ENCODE assay signal across 21 cellular contexts in genomic region chr11:128964463-128964930, GRCh38. TPM values are rescaled to one million over a fixed set of nuclear protein-coding genes. Genes with fewer than 3 reads are reported as not detected.
A peak's percentile ranks its signal among the peaks of the same experiment; 100 is the strongest.
DNase-seq lines count a peak whose midpoint lies in the region; ATAC-seq, FAIRE-seq and TF ChIP-seq lines count a peak whose summit lies in the region.
"Had no signal": no experiment of that assay in that cellular context is flagged by ENCODE, and none has a peak within 500 bp of the region (broad histone marks: within the 10 kb centered on the region; RNA-seq: fewer than 3 reads in every experiment).

No MANE protein-coding gene starts in this region.

- CTCF ChIA-PET in activated CD4-positive, alpha-beta memory T cell treated with anti-CD3 and anti-CD28 coated beads, Interleukin-2, amount 10 ng/mL, durations not matched to agents 7 days and 5 days (lab: Charles Lee) = interaction anchor here (1.1 kb wide), 2 partner anchors 79 to 806 kb away, joined by 3 to 8 read pairs; no protein-coding TSS in a partner anchor
- CTCF ChIA-PET in activated CD4-positive, alpha-beta memory T cell treated with anti-CD3 and anti-CD28 coated beads for 36 hours (lab: Charles Lee) = interaction anchor here (1.5 kb wide), 1 partner anchor 80 kb away, joined by 10 read pairs; no protein-coding TSS in a partner anchor

- H3K36me3 Mint-ChIP-seq in activated CD4-positive, alpha-beta memory T cell treated with anti-CD3 and anti-CD28 coated beads, Interleukin-2, amount 10 ng/mL, durations not matched to agents 7 days and 5 days (ENCODE audit: low read depth) = peaks cover 2% of the 10 kb centered on the region
- no peaks in the 10 kb centered on the region for H3K36me3 Mint-ChIP-seq in activated CD4-positive, alpha-beta memory T cell treated with anti-CD3 and anti-CD28 coated beads for 36 hours
- H3K36me3 Mint-ChIP-seq: activated naive CD4-positive, alpha-beta T cell treated with anti-CD3 and anti-CD28 coated beads, Interleukin-2, amount 50 U/mL, for 24 hours had no signal

- no peak for DNase-seq in activated CD4-positive, alpha-beta memory T cell treated with anti-CD3 and anti-CD28 coated beads, Interleukin-2, amount 10 ng/mL, durations not matched to agents 7 days and 5 days
- no peak for DNase-seq in activated CD4-positive, alpha-beta memory T cell treated with anti-CD3 and anti-CD28 coated beads for 36 hours
- DNase-seq in dermis blood vessel endothelial cell = peak; percentile 86
- peak; percentile 56 for DNase-seq in pulmonary artery endothelial cell (ENCODE audit: low read depth, low spot score)
- DNase-seq in aorta = no peak
- no peak for DNase-seq in NOMO-1 treated with DMSO at 0.1 percent for 48 hours (lab: John Stamatoyannopoulos, UW; ENCODE audit: unreplicated experiment)
- no peak for DNase-seq in frontal cortex (ENCODE audit: low spot score in 2 of 2)
- DNase-seq: brain microvascular endothelial cell; Caco-2; kidney; midbrain; NCI-H1436 treated with DMSO at 0.1 percent for 48 hours; NCI-H774; nucleus accumbens; sigmoid colon; stimulated activated CD4-positive, alpha-beta T cell treated with anti-CD3 and anti-CD28 coated beads, Interleukin-2, amount 100 ng/mL, for 24 hours had no signal

- H3K4me3 ChIP-seq in aorta (ENCODE audit: low read length in 2 of 2) = no peak overlapping the region
- H3K4me3 ChIP-seq: sigmoid colon had no signal

- H3K4me1 ChIP-seq in aorta (ENCODE audit: control insufficient read depth in 1 of 2, insufficient read depth in 2 of 2, low read length in 2 of 2) = no peaks in the 10 kb centered on the region
- H3K4me1 ChIP-seq: Caco-2, sigmoid colon had no signal

- peaks cover 3% of the 10 kb centered on the region for H3K27me3 Mint-ChIP-seq in activated CD4-positive, alpha-beta memory T cell treated with anti-CD3 and anti-CD28 coated beads, Interleukin-2, amount 10 ng/mL, durations not matched to agents 7 days and 5 days
- H3K27me3 Mint-ChIP-seq in activated CD4-positive, alpha-beta memory T cell treated with anti-CD3 and anti-CD28 coated beads for 36 hours = peaks cover 2% of the 10 kb centered on the region
- H3K27me3 Mint-ChIP-seq: activated naive CD4-positive, alpha-beta T cell treated with anti-CD3 and anti-CD28 coated beads, Interleukin-2, amount 50 U/mL, for 24 hours had no signal

- ATAC-seq in aorta (ENCODE audit: low FRiP score) = no peak

- H3K9me3 ChIP-seq in aorta (ENCODE audit: control insufficient read depth, low read length) = no peaks in the 10 kb centered on the region
- H3K9me3 ChIP-seq: Caco-2, sigmoid colon had no signal

- POLR2A ChIA-PET in activated CD4-positive, alpha-beta memory T cell treated with anti-CD3 and anti-CD28 coated beads, Interleukin-2, amount 10 ng/mL, durations not matched to agents 7 days and 5 days (lab: Charles Lee) = no interaction called here
- POLR2A ChIA-PET in activated CD4-positive, alpha-beta memory T cell treated with anti-CD3 and anti-CD28 coated beads for 36 hours (lab: Charles Lee) = no interaction called here

- H3K27ac Mint-ChIP-seq in activated CD4-positive, alpha-beta memory T cell treated with anti-CD3 and anti-CD28 coated beads, Interleukin-2, amount 10 ng/mL, durations not matched to agents 7 days and 5 days = peak overlapping the region; percentile 76
- H3K27ac Mint-ChIP-seq in activated CD4-positive, alpha-beta memory T cell treated with anti-CD3 and anti-CD28 coated beads for 36 hours = no peak overlapping the region

- H3K4me3 Mint-ChIP-seq in activated CD4-positive, alpha-beta memory T cell treated with anti-CD3 and anti-CD28 coated beads, Interleukin-2, amount 10 ng/mL, durations not matched to agents 7 days and 5 days = no peak overlapping the region
- no peak overlapping the region for H3K4me3 Mint-ChIP-seq in activated CD4-positive, alpha-beta memory T cell treated with anti-CD3 and anti-CD28 coated beads for 36 hours
- H3K4me3 Mint-ChIP-seq: activated naive CD4-positive, alpha-beta T cell treated with anti-CD3 and anti-CD28 coated beads, Interleukin-2, amount 50 U/mL, for 24 hours had no signal

- FAIRE-seq in frontal cortex (lab: Jason Lieb, UNC) = no peak

- H3K27ac ChIP-seq in aorta (ENCODE audit: low read depth in 1 of 2, low read length in 2 of 2) = no peak overlapping the region
- H3K27ac ChIP-seq: brain microvascular endothelial cell, sigmoid colon, VCaP had no signal

- H3K27me3 ChIP-seq in aorta (ENCODE audit: control insufficient read depth in 1 of 2, insufficient read depth in 2 of 2, low read length in 1 of 2) = no peaks in the 10 kb centered on the region
- H3K27me3 ChIP-seq: brain microvascular endothelial cell, sigmoid colon had no signal

- no peak for TF ChIP-seq RAD21 in Ishikawa (IDR thresholded peaks at IDR 0.05; ENCODE audit: low read depth)

- peaks cover 45% of the 10 kb centered on the region for H3K4me1 Mint-ChIP-seq in activated CD4-positive, alpha-beta memory T cell treated with anti-CD3 and anti-CD28 coated beads, Interleukin-2, amount 10 ng/mL, durations not matched to agents 7 days and 5 days
- peaks cover 29% of the 10 kb centered on the region for H3K4me1 Mint-ChIP-seq in activated CD4-positive, alpha-beta memory T cell treated with anti-CD3 and anti-CD28 coated beads for 36 hours (ENCODE audit: low read depth)

- no peaks in the 10 kb centered on the region for H3K9me3 Mint-ChIP-seq in activated CD4-positive, alpha-beta memory T cell treated with anti-CD3 and anti-CD28 coated beads, Interleukin-2, amount 10 ng/mL, durations not matched to agents 7 days and 5 days
- H3K9me3 Mint-ChIP-seq in activated CD4-positive, alpha-beta memory T cell treated with anti-CD3 and anti-CD28 coated beads for 36 hours = no peaks in the 10 kb centered on the region
- H3K9me3 Mint-ChIP-seq: activated naive CD4-positive, alpha-beta T cell treated with anti-CD3 and anti-CD28 coated beads, Interleukin-2, amount 50 U/mL, for 24 hours had no signal

- H3K36me3 ChIP-seq in aorta (ENCODE audit: control insufficient read depth in 1 of 2, insufficient read depth in 2 of 2, low read length in 1 of 2) = peaks cover 0 to 2% of the 10 kb centered on the region in 2 donors

- 88 to 91% methylated on average over 7 of the region's 7 CpGs for WGBS in aorta, 2 donors

- TF ChIP-seq EP300 in Ishikawa (IDR thresholded peaks at IDR 0.05; ENCODE audit: borderline replicate concordance) = no peak; the same call in 1 of the 2 replicates

- intact Hi-C loops in activated CD4-positive, alpha-beta memory T cell treated with anti-CD3 and anti-CD28 coated beads for 36 hours (cut with micrococcal nuclease) = loop anchor here (5.0 to 10.0 kb wide), 2 partner anchors 368 to 810 kb away; no protein-coding TSS in a partner anchor
- intact Hi-C loops in aorta (cut with DNase I) = no loop called here

TF ChIP-seq in Ishikawa, 13 proteins besides CTCF, POLR2A, EP300 and RAD21:
- TF ChIP-seq, protein P1, sequence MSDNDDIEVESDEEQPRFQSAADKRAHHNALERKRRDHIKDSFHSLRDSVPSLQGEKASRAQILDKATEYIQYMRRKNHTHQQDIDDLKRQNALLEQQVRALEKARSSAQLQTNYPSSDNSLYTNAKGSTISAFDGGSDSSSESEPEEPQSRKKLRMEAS (IDR thresholded peaks at IDR 0.05) = peak; percentile 41; the same call in 1 of the 2 replicates
- TF ChIP-seq TAF1 (IDR thresholded peaks at IDR 0.05; ENCODE audit: low read depth) (no peak), NFIC (IDR thresholded peaks at IDR 0.05) (peak; percentile 52)
TF ChIP-seq in Ishikawa: peak in this region for 2.

RNA-seq across cellular contexts. Expression of gene TP53AIP1, which starts 21.8 kb away (rescaled TPM):
- total RNA-seq in activated CD4-positive, alpha-beta memory T cell treated with anti-CD3 and anti-CD28 coated beads, Interleukin-2, amount 10 ng/mL, durations not matched to agents 7 days and 5 days = not detected
- total RNA-seq in activated CD4-positive, alpha-beta memory T cell treated with anti-CD3 and anti-CD28 coated beads for 36 hours = not detected
- total RNA-seq in dermis blood vessel endothelial cell (not detected in 2 replicates), pulmonary artery endothelial cell (not detected in 2 replicates), aorta (not detected), frontal cortex (0.41 TPM)
- polyA plus RNA-seq in aorta = not detected
- total RNA-seq: dermis microvascular lymphatic vessel endothelial cell, RPMI7951 had no signal

Comparison
In these comparisons a context has a peak if more than half of its experiments do, and no peak if none do; other contexts are left out.
1. DNase-seq: peak in dermis blood vessel endothelial cell (single experiment) and pulmonary artery endothelial cell (single experiment); none in activated CD4-positive, alpha-beta memory T cell treated with anti-CD3 and anti-CD28 coated beads, Interleukin-2, amount 10 ng/mL, durations not matched to agents 7 days and 5 days (single experiment), activated CD4-positive, alpha-beta memory T cell treated with anti-CD3 and anti-CD28 coated beads for 36 hours (single experiment), aorta (0 of 2), NOMO-1 treated with DMSO at 0.1 percent for 48 hours (single experiment) and frontal cortex (0 of 2).